ENCODE assay signal across 9 cellular contexts in the genomic region with DNA sequence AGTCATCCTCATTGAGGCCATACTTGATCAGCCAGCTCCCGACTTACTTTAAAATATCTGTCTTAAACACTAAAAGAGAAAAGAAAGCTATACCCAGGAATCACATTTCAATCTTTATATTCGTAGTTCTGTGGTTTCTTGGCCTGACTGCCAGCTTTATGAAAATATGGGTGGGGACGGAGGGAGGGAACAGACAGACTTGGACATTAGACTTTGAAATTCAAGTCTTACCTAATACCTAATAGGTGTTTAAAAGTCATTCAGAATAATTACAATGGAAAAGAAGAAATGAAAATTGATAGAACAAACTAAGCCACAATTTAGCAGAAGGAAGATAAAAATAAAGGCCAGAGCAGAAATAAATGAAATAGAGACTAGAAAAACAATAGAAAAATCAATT.
"Had no signal": no experiment of that assay in that cellular context is flagged by ENCODE, and none has a peak within 500 bp of the region (broad histone marks: within the 10 kb centered on the region; RNA-seq: fewer than 3 reads in every experiment).

No MANE protein-coding gene starts in this region.

- H3K27ac ChIP-seq: HL-60, KMS-11 had no signal

- ATAC-seq: GM23338 had no signal

- H2AFZ ChIP-seq: GM23338 had no signal

- FAIRE-seq: H1, H54, HTR-8/SVneo had no signal

- DNase-seq: H9, HCEC 1CT, KBM-7 had no signal

- H3K4me2 ChIP-seq: GM23338, KMS-11 had no signal

- H3K9ac ChIP-seq: KMS-11 had no signal

- H3K4me3 ChIP-seq: GM23338 had no signal
